Comparison of ENCODE assay signal across 9 cellular contexts in the genomic region with DNA sequence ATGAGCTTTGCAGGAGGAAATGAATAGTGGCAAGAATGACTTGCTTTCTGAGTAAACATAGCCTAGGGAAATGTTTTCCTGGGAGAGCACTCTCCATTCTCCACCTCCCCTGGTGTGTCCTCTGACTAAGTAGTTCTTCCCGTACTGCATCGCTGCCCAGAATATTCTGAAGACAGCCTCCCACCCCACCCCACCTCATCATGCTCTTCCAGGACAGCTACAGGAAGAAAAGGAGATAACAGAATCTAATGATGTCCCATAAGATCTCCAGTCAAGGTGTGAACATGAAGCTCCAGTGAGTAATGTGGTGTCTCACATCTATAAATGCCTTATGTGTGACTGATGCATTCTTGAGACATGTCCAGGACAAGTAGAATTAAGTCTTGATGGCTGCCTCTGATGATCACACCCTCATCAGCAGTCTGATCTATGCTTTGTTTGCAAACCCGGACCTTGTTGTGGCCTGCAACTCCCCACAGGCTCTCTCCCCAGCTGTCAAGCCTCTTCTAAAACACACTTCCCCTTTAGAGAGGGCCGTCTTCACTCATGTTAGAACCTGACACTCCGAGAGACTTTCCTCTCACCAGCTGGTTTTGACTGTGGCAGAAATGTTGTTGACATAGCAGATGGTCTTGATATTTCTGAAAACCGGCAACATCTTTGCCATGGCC.
A peak's percentile ranks its signal among the peaks of the same experiment; 100 is the strongest.
DNase-seq lines count a peak whose midpoint lies in the region; ATAC-seq and TF ChIP-seq lines count a peak whose summit lies in the region.
"Had no signal": no experiment of that assay in that cellular context is flagged by ENCODE, and none has a peak within 500 bp of the region (broad histone marks: within the 10 kb centered on the region; RNA-seq: fewer than 3 reads in every experiment).

No MANE protein-coding gene starts in this region.

- intact Hi-C loops in vagina (cut with DNase I): no loop called here

- H3K9ac ChIP-seq in OCI-LY1 (ENCODE audit: low read length): peak overlapping the region; percentile 62

- H3F3A ChIP-seq in OCI-LY1 (ENCODE audit: insufficient read depth, low read length): no peaks in the 10 kb centered on the region

- H4K20me1 ChIP-seq in OCI-LY1 (ENCODE audit: insufficient read depth, low read length): no peaks in the 10 kb centered on the region

- H3K9me2 ChIP-seq in OCI-LY1 (ENCODE audit: low read depth, low read length): no peaks in the 10 kb centered on the region

- peak; percentile 67 for ATAC-seq in HG02623 (IDR thresholded peaks at IDR 0.05; ENCODE audit: unreplicated experiment)
- no peak for ATAC-seq in HG02571 (IDR thresholded peaks at IDR 0.05; ENCODE audit: unreplicated experiment)
- ATAC-seq: activated CD8-positive, alpha-beta T cell treated with anti-CD3 and anti-CD28 coated beads for 36 hours had no signal

- DNase-seq in A172 (ENCODE audit: low spot score) (peak; percentile 90), fibroblast of peridontal ligament (ENCODE audit: extremely low read depth) (peak; percentile 11), NCI-H2029 (lab: John Stamatoyannopoulos, UW) (no peak), vagina (ENCODE audit: extremely low spot score in 2 of 2) (no peak), NCI-H1436 treated with DMSO at 0.1 percent for 48 hours (lab: John Stamatoyannopoulos, UW) (no peak)
- DNase-seq: activated CD8-positive, alpha-beta T cell treated with anti-CD3 and anti-CD28 coated beads for 36 hours had no signal

- H3K36me3 ChIP-seq in OCI-LY1 (ENCODE audit: insufficient read depth, low read length): no peaks in the 10 kb centered on the region; the same call in 1 of the 2 replicates
- H3K36me3 ChIP-seq in vagina: no peaks in the 10 kb centered on the region

- H2AFZ ChIP-seq in OCI-LY1 (ENCODE audit: low read length): no peak overlapping the region

- peak overlapping the region; percentile 53 for H3K4me2 ChIP-seq in OCI-LY1 (ENCODE audit: low read length)

- no peak overlapping the region for H3K4me3 ChIP-seq in OCI-LY1 (ENCODE audit: low read depth, low read length, poor library complexity, severe bottlenecking)
- H3K4me3 ChIP-seq in vagina: no peak overlapping the region

- TF ChIP-seq POLR2A in vagina (IDR thresholded peaks at IDR 0.05): no peak

- H3K79me2 ChIP-seq in OCI-LY1 (ENCODE audit: insufficient read depth, low read length): no peaks in the 10 kb centered on the region

- H3K27ac ChIP-seq in OCI-LY1 (ENCODE audit: low read depth, low read length, poor library complexity, severe bottlenecking): peak overlapping the region; percentile 98
- H3K27ac ChIP-seq in vagina: no peak overlapping the region

- TF ChIP-seq CTCF in OCI-LY1 (IDR thresholded peaks at IDR 0.05; ENCODE audit: low read length) (no peak), vagina (IDR thresholded peaks at IDR 0.05) (no peak)

- H3K4me1 ChIP-seq in OCI-LY1 (ENCODE audit: insufficient read depth, low read length, severe bottlenecking) (peaks cover 37% of the 10 kb centered on the region), vagina (no peaks in the 10 kb centered on the region)

- peaks cover 10% of the 10 kb centered on the region; the same call in 1 of the 2 replicates for H3K9me3 ChIP-seq in OCI-LY1 (ENCODE audit: low read length)
- H3K9me3 ChIP-seq in vagina: no peaks in the 10 kb centered on the region

- H3K27me3 ChIP-seq in OCI-LY1 (ENCODE audit: insufficient read depth, low read length): no peaks in the 10 kb centered on the region
- no peaks in the 10 kb centered on the region for H3K27me3 ChIP-seq in vagina

Comparison
In these comparisons a context has a peak if more than half of its experiments do, and no peak if none do; other contexts are left out.
1. DNase-seq: peak in A172 (single experiment) and fibroblast of peridontal ligament (single experiment); none in NCI-H2029 (single experiment), vagina (0 of 2) and NCI-H1436 treated with DMSO at 0.1 percent for 48 hours (single experiment).